20 cellular contexts compared by ENCODE assay signal in genomic region chr1:14404847-14405246, GRCh38.
DNase-seq lines count a peak whose midpoint lies in the region; ATAC-seq, FAIRE-seq and TF ChIP-seq lines count a peak whose summit lies in the region.
"Had no signal": no experiment of that assay in that cellular context is flagged by ENCODE, and none has a peak within 500 bp of the region (broad histone marks: within the 10 kb centered on the region; RNA-seq: fewer than 3 reads in every experiment).

No MANE protein-coding gene starts in this region.

- no peak overlapping the region for H3K4me2 ChIP-seq in K562 (ENCODE audit: insufficient read depth, low read length)

- FAIRE-seq in K562 (lab: Jason Lieb, UNC) = no peak

- BruUV-seq in K562 (replicated peaks; lab: Mats Ljungman, UMichigan) = no TSS peak

- ATAC-seq in K562 = no peak
- ATAC-seq: PC-3, T-helper 17 cell had no signal

- no peak for TF ChIP-seq EP300 in K562 (IDR thresholded peaks at IDR 0.05; ENCODE audit: low read length)

- H3K9ac ChIP-seq in HUES64 (ENCODE audit: low read depth, low read length) (no peak overlapping the region; the same call in 1 of the 2 replicates), K562 (ENCODE audit: insufficient read depth in 1 of 2, low read depth in 2 of 2, low read length in 2 of 2) (no peak overlapping the region)

- DNase-seq in GM04503 (ENCODE audit: low read depth) (peak; percentile 3), K562 (ENCODE audit: extremely low read depth in 1 of 4, low spot score in 3 of 4) (no peak), iPS-NIHi7 (ENCODE audit: extremely low spot score) (peak; percentile 20), SK-N-DZ (ENCODE audit: low spot score) (no peak), cerebellum (ENCODE audit: low spot score) (no peak), 8988T (no peak)
- DNase-seq in activated naive CD4-positive, alpha-beta T cell treated with anti-CD3 and anti-CD28 coated beads, Interleukin-2, amount 50 U/mL, for 16 hours = no peak
- DNase-seq: COR-L47; DMS153; HFFc6; MV-4-11; NCI-H1436; NCI-H2029; NCI-H2227 treated with DMSO at 0.1 percent for 48 hours; NCI-H524 treated with DMSO at 0.1 percent for 48 hours; NK-92 treated with Interleukin-12 subunit alpha and Interleukin-12 subunit beta, amount 100 ng/mL, for 24 hours; PC-3; T-helper 17 cell had no signal

- H3K79me2 ChIP-seq in K562 (ENCODE audit: control insufficient read depth, insufficient read depth, low read length) = no peaks in the 10 kb centered on the region

- no peak overlapping the region for H2AFZ ChIP-seq in K562 (ENCODE audit: low read depth, low read length)

- H3K36me3 ChIP-seq in HUES64 (ENCODE audit: insufficient read depth, low read length) (no peaks in the 10 kb centered on the region), K562 (ENCODE audit: control insufficient read depth, insufficient read depth, low read length) (no peaks in the 10 kb centered on the region)

- no peak for TF ChIP-seq POLR2A in K562 (conservative IDR thresholded peaks at IDR 0.05)

- in situ Hi-C loops in K562 (cut with MboI) = no loop called here

- H4K20me1 ChIP-seq in K562 (replicated peaks; ENCODE audit: control insufficient read depth, insufficient read depth, low read length) = no peaks in the 10 kb centered on the region

- intact Hi-C loops in K562 (cut with micrococcal nuclease) = no loop called here

- H3K27me3 ChIP-seq in HUES64 (ENCODE audit: insufficient read depth, low read length) (no peaks in the 10 kb centered on the region), K562 (ENCODE audit: control insufficient read depth in 2 of 2, insufficient read depth in 2 of 2, low read length in 2 of 2) (no peaks in the 10 kb centered on the region)

- no peak for TF ChIP-seq RAD21 in K562 (CRISPR knock-in tag; conservative IDR thresholded peaks at IDR 0.05 in 1 of 2, IDR thresholded peaks at IDR 0.05 in 1 of 2)

- TF ChIP-seq CTCF in K562 (IDR thresholded peaks at IDR 0.05 in 2 of 3, conservative IDR thresholded peaks at IDR 0.05 in 1 of 3; ENCODE audit: insufficient read depth in 2 of 3, low read depth in 1 of 3, low read length in 3 of 3) = no peak

- no peak overlapping the region for H3K4me3 ChIP-seq in HUES64 (ENCODE audit: low read length)
- H3K4me3 ChIP-seq in K562 = no peak overlapping the region

- 16% methylated on average over 1 of the region's 1 CpG for WGBS in HUES64
- 7% methylated on average over 1 of the region's 1 CpG for WGBS in K562 (ENCODE audit: insufficient coverage, low coverage, missing lambda C conversion rate)

- no peaks in the 10 kb centered on the region for H3K9me1 ChIP-seq in K562 (ENCODE audit: control insufficient read depth, insufficient read depth, low read length)

- H3K9me3 ChIP-seq in HUES64 (ENCODE audit: insufficient read depth, low read depth, low read length) = no peaks in the 10 kb centered on the region
- H3K9me3 ChIP-seq in K562 (replicated peaks; ENCODE audit: control insufficient read depth, insufficient read depth, low read depth, low read length) = no peaks in the 10 kb centered on the region

- H3K27ac ChIP-seq in HUES64 (ENCODE audit: low read depth, low read length) = peak overlapping the region; percentile 81
- H3K27ac ChIP-seq in K562 (ENCODE audit: extremely low read depth, low read depth, low read length) = no peak overlapping the region
- H3K27ac ChIP-seq: RWPE1 had no signal

- H3K4me1 ChIP-seq in HUES64 (ENCODE audit: insufficient read depth, low read length) = peaks cover 20% of the 10 kb centered on the region
- H3K4me1 ChIP-seq in K562 (replicated peaks in 1 of 2; ENCODE audit: control insufficient read depth in 2 of 2, insufficient read depth in 2 of 2, low read length in 2 of 2) = no peaks in the 10 kb centered on the region

- POLR2A ChIA-PET in K562 (lab: Yijun Ruan, JAX) = interaction anchor here (1.2 kb wide), 1 partner anchor 13 kb away, joined by 3 read pairs; no protein-coding TSS in a partner anchor

- CTCF ChIA-PET in K562 (lab: Yijun Ruan, JAX; ENCODE audit: low intra/inter-chr PET ratio) = no interaction called here

TF ChIP-seq in K562, 482 proteins besides CTCF, POLR2A, EP300 and RAD21:
- peak; percentile 87 for TF ChIP-seq RFX1 (IDR thresholded peaks at IDR 0.05)
- TF ChIP-seq KLF10 (CRISPR knock-in tag; IDR thresholded peaks at IDR 0.05) = no peak

Comparison
In these comparisons a context has a peak if more than half of its experiments do, and no peak if none do; other contexts are left out.
1. DNase-seq: peak in GM04503 (single experiment) and iPS-NIHi7 (single experiment); none in K562 (0 of 4), activated naive CD4-positive, alpha-beta T cell treated with anti-CD3 and anti-CD28 coated beads, Interleukin-2, amount 50 U/mL, for 16 hours (single experiment), SK-N-DZ (single experiment), cerebellum (single experiment) and 8988T (single experiment).